ENCODE assay signal across 8 cellular contexts in the genomic region with DNA sequence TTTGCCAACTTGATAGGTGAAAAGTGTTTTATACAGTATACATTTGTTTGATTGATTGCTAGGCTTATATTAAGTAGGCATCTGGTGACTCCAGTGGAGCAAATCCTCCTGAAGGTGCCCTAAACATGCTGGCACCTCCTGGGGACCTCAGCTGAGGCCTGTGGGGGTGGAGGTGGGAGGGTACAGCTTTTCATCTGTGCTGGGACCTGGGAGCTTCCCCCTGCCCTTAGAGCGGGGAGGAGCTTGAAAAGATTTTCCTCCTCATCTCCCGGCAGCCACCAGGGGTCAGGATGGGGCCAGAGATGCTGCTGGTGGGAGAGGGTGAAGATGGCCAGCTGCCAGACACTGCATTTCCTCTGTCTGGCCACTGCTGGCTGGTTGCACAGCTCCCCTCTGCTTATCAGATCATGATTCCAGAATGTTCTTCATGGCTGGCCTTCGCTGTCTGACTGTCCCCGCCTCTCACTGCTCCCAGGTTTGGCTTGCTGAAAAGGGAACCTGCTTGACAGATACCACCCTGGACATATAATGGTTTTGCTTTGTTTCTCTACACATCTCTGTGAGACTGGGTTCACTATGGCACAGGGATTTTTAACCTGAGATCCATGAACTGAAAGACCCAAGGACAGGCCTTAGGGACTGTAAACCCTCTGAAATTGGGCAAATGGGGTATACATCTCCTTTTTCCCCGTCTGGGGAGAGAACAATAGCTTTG. TPM values are rescaled to one million over a fixed set of nuclear protein-coding genes. Genes with fewer than 3 reads are reported as not detected.
A peak's percentile ranks its signal among the peaks of the same experiment; 100 is the strongest.
DNase-seq lines count a peak whose midpoint lies in the region; ATAC-seq and TF ChIP-seq lines count a peak whose summit lies in the region.

No MANE protein-coding gene starts in this region.

- H3K27me3 Mint-ChIP-seq in H9 (ENCODE audit: low read depth) (peaks cover 18% of the 10 kb centered on the region), neural progenitor cell (ENCODE audit: insufficient read depth, low read depth) (peaks cover 2% of the 10 kb centered on the region)
- peaks cover 18% of the 10 kb centered on the region for H3K27me3 Mint-ChIP-seq in activated T-cell treated with anti-CD3 and anti-CD28 coated beads, Interleukin-2, amount 50 U/mL, for 72 hours (ENCODE audit: low read depth)

- H2BK12ac ChIP-seq in H9 (ENCODE audit: insufficient read length, low read depth, low read length), result no peak overlapping the region

- H3K27me3 ChIP-seq in H9 (ENCODE audit: insufficient read depth, low read length), result no peaks in the 10 kb centered on the region
- H3K27me3 ChIP-seq in Panc1 (ENCODE audit: control insufficient read depth, insufficient read depth, low read length), result no peaks in the 10 kb centered on the region
- H3K27me3 ChIP-seq in neural progenitor cell, result no peaks in the 10 kb centered on the region
- H3K27me3 ChIP-seq in stomach, result peaks cover 0 to 7% (median 0%) of the 10 kb centered on the region in 3 donors

- H3T11ph ChIP-seq in H9 (ENCODE audit: low read length), result no peak overlapping the region

- no peak overlapping the region for H4K5ac ChIP-seq in H9 (ENCODE audit: insufficient read length, low read depth, low read length)

- peak; percentile 86 for TF ChIP-seq CTCF in H9 (conservative IDR thresholded peaks at IDR 0.05)
- TF ChIP-seq CTCF in Panc1 (IDR thresholded peaks at IDR 0.05), result peak; percentile 79
- TF ChIP-seq CTCF in fibroblast of mammary gland (conservative IDR thresholded peaks at IDR 0.05; ENCODE audit: control insufficient read depth, insufficient read depth, low read depth, low read length), result peak; percentile 69
- TF ChIP-seq CTCF in neural progenitor cell (IDR thresholded peaks at IDR 0.05), result peak; percentile 78
- TF ChIP-seq CTCF in stomach (IDR thresholded peaks at IDR 0.05), result peak in 5 of 7 experiments; percentile 53 to 95 (median 80)

- no peak overlapping the region for H3K4ac ChIP-seq in H9 (ENCODE audit: low read depth, low read length)

- H3K14ac ChIP-seq in H9 (ENCODE audit: insufficient read depth, low read length), result no peak overlapping the region

- CTCF ChIA-PET in Panc1 (lab: Charles Lee), result interaction anchor here (0.9 to 2.2 kb wide), 4 partner anchors 43 to 333 kb away, joined by 4 to 10 read pairs (median 4); no protein-coding TSS in a partner anchor

- peak; percentile 90 for ATAC-seq in Panc1
- peak; percentile 100 for ATAC-seq in activated T-cell treated with anti-CD3 and anti-CD28 coated beads, Interleukin-2, amount 50 U/mL, for 72 hours (replicated peaks in 1 of 2)

- H3F3A ChIP-seq in neural progenitor cell (ENCODE audit: low read depth), result no peaks in the 10 kb centered on the region

- H3K79me1 ChIP-seq in H9 (ENCODE audit: insufficient read depth, low read depth, low read length, poor library complexity, severe bottlenecking), result no peaks in the 10 kb centered on the region

- H3K27ac ChIP-seq in H9 (ENCODE audit: insufficient read length, low read depth, low read length), result no peak overlapping the region
- H3K27ac ChIP-seq in Panc1 (ENCODE audit: low read length), result no peak overlapping the region
- no peak overlapping the region for H3K27ac ChIP-seq in neural progenitor cell
- H3K27ac ChIP-seq in stomach, result no peak overlapping the region

- TF ChIP-seq EP300 in stomach (IDR thresholded peaks at IDR 0.05), result no peak

- no peak for TF ChIP-seq POLR2A in stomach (IDR thresholded peaks at IDR 0.05)

- no peaks in the 10 kb centered on the region; the same call in 1 of the 2 replicates for H3K4me1 ChIP-seq in H9 (ENCODE audit: insufficient read depth, low read length)
- H3K4me1 ChIP-seq in Panc1 (ENCODE audit: control insufficient read depth, insufficient read depth, low read length), result no peaks in the 10 kb centered on the region
- no peaks in the 10 kb centered on the region for H3K4me1 ChIP-seq in neural progenitor cell
- peaks cover 5 to 13% (median 9%) of the 10 kb centered on the region in 4 donors for H3K4me1 ChIP-seq in stomach

- H3K4me2 ChIP-seq in H9 (ENCODE audit: insufficient read depth, insufficient read length, low read length) (no peak overlapping the region), neural progenitor cell (no peak overlapping the region)

- H3K4me1 Mint-ChIP-seq in H9 (peaks cover 12 to 20% of the 10 kb centered on the region in 2 experiments), neural progenitor cell (peaks cover 4% of the 10 kb centered on the region)
- peaks cover 7% of the 10 kb centered on the region for H3K4me1 Mint-ChIP-seq in activated T-cell treated with anti-CD3 and anti-CD28 coated beads, Interleukin-2, amount 50 U/mL, for 72 hours (ENCODE audit: low read depth)

- no peaks in the 10 kb centered on the region for H3K9me3 ChIP-seq in H9 (ENCODE audit: control insufficient read depth, low read depth, low read length)
- no peaks in the 10 kb centered on the region for H3K9me3 ChIP-seq in Panc1 (ENCODE audit: control insufficient read depth, insufficient read depth, low read depth, low read length)
- no peaks in the 10 kb centered on the region for H3K9me3 ChIP-seq in neural progenitor cell (ENCODE audit: low read depth)
- no peaks in the 10 kb centered on the region for H3K9me3 ChIP-seq in stomach

- H3K79me2 ChIP-seq in H9 (ENCODE audit: insufficient read depth, low read length) (no peaks in the 10 kb centered on the region), neural progenitor cell (ENCODE audit: low read depth) (no peaks in the 10 kb centered on the region)

- no peak overlapping the region for H2BK120ac ChIP-seq in H9 (ENCODE audit: low read depth, low read length, poor library complexity, severe bottlenecking)

- in situ Hi-C loops in Panc1 (cut with HindIII; ENCODE audit: low pct_unique_long_range_greater_than_20kb, low sequenced_read_pairs), result no loop called here

- no peak overlapping the region for H2BK5ac ChIP-seq in H9 (ENCODE audit: insufficient read length, low read length)

- H3K23me2 ChIP-seq in H9 (ENCODE audit: insufficient read length, low read depth, low read length, poor library complexity, severe bottlenecking), result no peaks in the 10 kb centered on the region

- H3K36me3 ChIP-seq in Panc1 (ENCODE audit: control insufficient read depth, insufficient read depth, low read length) (no peaks in the 10 kb centered on the region), neural progenitor cell (no peaks in the 10 kb centered on the region), stomach (no peaks in the 10 kb centered on the region)

- POLR2A ChIA-PET in Panc1 (lab: Charles Lee), result no interaction called here

- H3K4me3 Mint-ChIP-seq in H9, result no peak overlapping the region
- H3K4me3 Mint-ChIP-seq in activated T-cell treated with anti-CD3 and anti-CD28 coated beads, Interleukin-2, amount 50 U/mL, for 72 hours, result no peak overlapping the region
- no peak overlapping the region for H3K4me3 Mint-ChIP-seq in neural progenitor cell

- H3K4me3 ChIP-seq in Panc1 (ENCODE audit: low read depth in 2 of 2, low read length in 2 of 2), result no peak overlapping the region
- no peak overlapping the region for H3K4me3 ChIP-seq in fibroblast of mammary gland (ENCODE audit: control insufficient read depth, low read depth, low read length)
- no peak overlapping the region for H3K4me3 ChIP-seq in neural progenitor cell
- H3K4me3 ChIP-seq in stomach, result no peak overlapping the region

- DNase-seq in ELF-1 (ENCODE audit: low read depth, low spot score) (peak; percentile 92), H9 (peak; percentile 91), LoVo (ENCODE audit: low spot score) (peak; percentile 87), Panc1 (ENCODE audit: low read depth, low spot score) (no peak), fibroblast of mammary gland (ENCODE audit: low read depth) (peak; percentile 81), neural progenitor cell (ENCODE audit: low spot score) (peak; percentile 89), stomach (peak; percentile 96)
- peak; percentile 87 for DNase-seq in activated T-cell treated with anti-CD3 and anti-CD28 coated beads, Interleukin-2, amount 50 U/mL, for 72 hours

- H3K56ac ChIP-seq in H9 (ENCODE audit: insufficient read length, low read depth, low read length), result no peak overlapping the region

- H4K8ac ChIP-seq in H9 (replicated peaks; ENCODE audit: insufficient read length, low read depth, low read length), result no peak overlapping the region

- BruUV-seq in Panc1 (replicated peaks; lab: Mats Ljungman, UMichigan), result no TSS peak

- no peak overlapping the region for H3K18ac ChIP-seq in H9 (ENCODE audit: insufficient read length, low read depth, low read length)

- no peak overlapping the region for H4K91ac ChIP-seq in H9 (ENCODE audit: insufficient read length, low read depth, low read length)

- H3K9ac ChIP-seq in H9 (ENCODE audit: extremely low read depth, insufficient read length, low read length), result no peak overlapping the region
- no peak overlapping the region for H3K9ac ChIP-seq in neural progenitor cell

- WGBS in H9 (ENCODE audit: extremely low coverage, insufficient read length, low lambda C conversion rate), result no CpG with 5 or more reads among the region's 5 CpGs
- WGBS in stomach, 5 donors, result 14 to 20% (median 19%) methylated on average over 5 of the region's 5 CpGs

- no peak overlapping the region for H2BK15ac ChIP-seq in H9 (ENCODE audit: low read depth, low read length)

- intact Hi-C loops in Panc1 (cut with micrococcal nuclease; ENCODE audit: unreplicated experiment), result no loop called here
- intact Hi-C loops in stomach (cut with DNase I; ENCODE audit: low total_unique reads), result no loop called here

- H3K36me3 Mint-ChIP-seq in H9 (ENCODE audit: insufficient read depth in 1 of 3, low read depth in 3 of 3) (peaks cover 0 to 3% (median 2%) of the 10 kb centered on the region in 3 experiments; a peak in 1 of 7 replicates), neural progenitor cell (no peaks in the 10 kb centered on the region)
- no peaks in the 10 kb centered on the region for H3K36me3 Mint-ChIP-seq in activated T-cell treated with anti-CD3 and anti-CD28 coated beads, Interleukin-2, amount 50 U/mL, for 72 hours (ENCODE audit: insufficient read depth in 2 of 2)

- H3K9me3 Mint-ChIP-seq in H9 (peaks cover 3 to 9% of the 10 kb centered on the region in 2 experiments; a peak in 4 of 5 replicates), neural progenitor cell (peaks cover 7% of the 10 kb centered on the region)
- no peaks in the 10 kb centered on the region for H3K9me3 Mint-ChIP-seq in activated T-cell treated with anti-CD3 and anti-CD28 coated beads, Interleukin-2, amount 50 U/mL, for 72 hours

- H2BK20ac ChIP-seq in H9 (ENCODE audit: low read depth, low read length, poor library complexity, severe bottlenecking), result no peak overlapping the region

- H4K20me1 ChIP-seq in H9 (ENCODE audit: control insufficient read depth, insufficient read depth, insufficient read length) (no peaks in the 10 kb centered on the region), neural progenitor cell (ENCODE audit: low read depth) (no peaks in the 10 kb centered on the region)

- H2AFZ ChIP-seq in H9 (ENCODE audit: low read length) (no peak overlapping the region), neural progenitor cell (replicated peaks) (peak overlapping the region; percentile 68)

- no peak overlapping the region for H3K23ac ChIP-seq in H9 (ENCODE audit: insufficient read length, low read depth, low read length)

- peak overlapping the region in 1 of 3 experiments; percentile 73; a peak in 1 of 7 replicates for H3K27ac Mint-ChIP-seq in H9
- no peak overlapping the region for H3K27ac Mint-ChIP-seq in activated T-cell treated with anti-CD3 and anti-CD28 coated beads, Interleukin-2, amount 50 U/mL, for 72 hours
- peak overlapping the region; percentile 39 for H3K27ac Mint-ChIP-seq in neural progenitor cell

- H2AK5ac ChIP-seq in H9 (ENCODE audit: insufficient read length, low read length), result no peak overlapping the region

RNA-seq across cellular contexts. Expression of a gene that starts 10.5 kb away (rescaled TPM):
- total RNA-seq in H9 (2021) (6.7 and 6.8 TPM in 2 replicates), Panc1 (2021; ENCODE audit: unreplicated experiment) (0.05 TPM), neural progenitor cell (ENCODE audit: low replicate concordance) (3.2 and 13.5 TPM in 2 replicates), stomach (1 to 10 TPM in 1 of 5 donors, under 1 TPM in 2, not detected in 2; 0.43 to 1.1 (median 0.58) TPM)
- not detected for polyA plus RNA-seq in Panc1 (2012; ENCODE audit: insufficient read length)
- total RNA-seq in activated T-cell treated with anti-CD3 and anti-CD28 coated beads, Interleukin-2, amount 50 U/mL, for 72 hours, result 1 to 10 TPM; 1.2 to 1.5 TPM
- under 1 TPM; 0.15 to 0.50 (median 0.30) TPM for polyA plus RNA-seq in stomach

RNA-seq across cellular contexts. Expression of a gene that starts 21.4 kb away (rescaled TPM):
- total RNA-seq in H9 (2021) (107 and 121 TPM in 2 replicates), Panc1 (2021; ENCODE audit: unreplicated experiment) (61.6 TPM), neural progenitor cell (ENCODE audit: low replicate concordance) (65.4 and 126 TPM in 2 replicates), stomach (100 to 1,000 TPM in 4 of 5 donors, 10 to 100 TPM in 1; 39.1 to 531 (median 212) TPM)
- polyA plus RNA-seq in Panc1 (2012; ENCODE audit: insufficient read length), result 42.1 TPM
- total RNA-seq in activated T-cell treated with anti-CD3 and anti-CD28 coated beads, Interleukin-2, amount 50 U/mL, for 72 hours, result 100 to 1,000 TPM; 211 to 233 TPM
- 100 to 1,000 TPM in 2 of 3 donors, 10 to 100 TPM in 1; 85.9 to 214 (median 113) TPM for polyA plus RNA-seq in stomach

RNA-seq across cellular contexts. Expression of a gene that starts 33.0 kb away (rescaled TPM):
- total RNA-seq in H9 (2021) (13.4 and 15.6 TPM in 2 replicates), Panc1 (2021; ENCODE audit: unreplicated experiment) (13.3 TPM), neural progenitor cell (ENCODE audit: low replicate concordance) (7.7 and 17.0 TPM in 2 replicates), stomach (100 to 1,000 TPM in 1 of 5 donors, 10 to 100 TPM in 3, 1 to 10 TPM in 1; 8.5 to 170 (median 20.6) TPM)
- polyA plus RNA-seq in Panc1 (2012; ENCODE audit: insufficient read length), result 5.1 TPM
- 1 to 10 TPM; 6.5 to 7.4 TPM for total RNA-seq in activated T-cell treated with anti-CD3 and anti-CD28 coated beads, Interleukin-2, amount 50 U/mL, for 72 hours
- 10 to 100 TPM in 2 of 3 donors, 1 to 10 TPM in 1; 8.6 to 16.7 (median 15.9) TPM for polyA plus RNA-seq in stomach

RNA-seq across cellular contexts. Expression of a gene that starts 37.5 kb away (rescaled TPM):
- 19.2 and 19.4 TPM in 2 replicates for total RNA-seq in H9 (2021)
- 2.4 TPM for total RNA-seq in Panc1 (2021; ENCODE audit: unreplicated experiment)
- polyA plus RNA-seq in Panc1 (2012; ENCODE audit: insufficient read length), result 4.5 TPM
- 1 to 10 TPM; 1.9 to 3.7 TPM for total RNA-seq in activated T-cell treated with anti-CD3 and anti-CD28 coated beads, Interleukin-2, amount 50 U/mL, for 72 hours
- 0.90 and 2.2 TPM in 2 replicates for total RNA-seq in neural progenitor cell (ENCODE audit: low replicate concordance)
- total RNA-seq in stomach, result 1 to 10 TPM in 1 of 5 donors, under 1 TPM in 4; under 0.01 to 2.9 (median 0.43) TPM
- 1 to 10 TPM in 1 of 3 donors, under 1 TPM in 1, not detected in 1; 0.68 to 1.1 TPM for polyA plus RNA-seq in stomach

RNA-seq across cellular contexts. Expression of a gene that starts 47.1 kb away (rescaled TPM):
- total RNA-seq in H9 (2021) (0.66 and 0.77 TPM in 2 replicates), Panc1 (2021; ENCODE audit: unreplicated experiment) (1.0 TPM), neural progenitor cell (ENCODE audit: low replicate concordance) (0.59 and 2.8 TPM in 2 replicates), stomach (10 to 100 TPM in 1 of 5 donors, 1 to 10 TPM in 1, not detected in 3; 4.6 to 19.6 TPM)
- polyA plus RNA-seq in Panc1 (2012; ENCODE audit: insufficient read length), result 0.42 TPM
- total RNA-seq in activated T-cell treated with anti-CD3 and anti-CD28 coated beads, Interleukin-2, amount 50 U/mL, for 72 hours, result 10 to 100 TPM in 1 of 2 donors, 1 to 10 TPM in 1; 5.0 to 10.6 TPM
- polyA plus RNA-seq in stomach, result 1 to 10 TPM; 3.7 to 9.7 (median 6.7) TPM
